ENCODE assay signal across 24 cellular contexts in the genomic region with DNA sequence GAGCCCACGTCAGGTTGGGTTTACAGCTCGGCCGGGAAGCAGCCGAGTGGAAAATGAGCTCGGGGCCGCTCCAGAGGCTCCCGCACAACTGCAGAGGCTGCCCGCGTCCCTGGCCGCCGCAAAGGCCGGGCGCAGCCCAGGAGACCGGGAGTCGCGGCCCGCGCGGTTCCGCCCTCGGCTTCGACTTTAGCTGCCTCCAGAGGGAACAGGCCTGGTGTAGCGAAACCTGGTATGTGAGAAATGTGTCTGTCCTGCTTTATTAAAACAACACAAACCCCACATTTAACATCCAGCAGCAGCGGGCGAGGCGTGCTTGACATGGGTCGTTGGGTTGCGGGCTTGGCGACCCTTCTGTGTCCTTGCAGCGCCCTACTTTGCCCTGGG.
DNase-seq lines count a peak whose midpoint lies in the region; ATAC-seq, FAIRE-seq and TF ChIP-seq lines count a peak whose summit lies in the region.
"Had no signal": no experiment of that assay in that cellular context is flagged by ENCODE, and none has a peak within 500 bp of the region (broad histone marks: within the 10 kb centered on the region; RNA-seq: fewer than 3 reads in every experiment).

No MANE protein-coding gene starts in this region.

- FAIRE-seq in H1 (lab: Jason Lieb, UNC), result no peak
- FAIRE-seq: GM19239, islet of Langerhans, TTC549 had no signal

- no peaks in the 10 kb centered on the region for H3K27me3 Mint-ChIP-seq in MCF 10A (ENCODE audit: insufficient read depth, unreplicated experiment)
- H3K27me3 Mint-ChIP-seq in immature natural killer cell (ENCODE audit: low read depth in 3 of 3), result peaks cover 29 to 34% (median 33%) of the 10 kb centered on the region in 3 donors

- H3K4me3 Mint-ChIP-seq in MCF 10A (ENCODE audit: unreplicated experiment) (no peak overlapping the region), immature natural killer cell (no peak overlapping the region)
- H3K4me3 Mint-ChIP-seq: activated CD4-positive, alpha-beta T cell treated with anti-CD3 and anti-CD28 coated beads, Interleukin-2, amount 10 ng/mL, durations not matched to agents 24 days and 14 days; central memory CD8-positive, alpha-beta T cell; mesothelial cell of epicardium had no signal

- H3K56ac ChIP-seq in H1 (replicated peaks; ENCODE audit: insufficient read length, low read depth, low read length), result no peak overlapping the region

- TF ChIP-seq EP300 in H1 (IDR thresholded peaks at IDR 0.05; ENCODE audit: borderline replicate concordance in 1 of 2, low read depth in 2 of 2, low read length in 2 of 2) (no peak), upper lobe of left lung (IDR thresholded peaks at IDR 0.05) (no peak)

- H3K9me3 Mint-ChIP-seq in MCF 10A (ENCODE audit: unreplicated experiment) (peaks cover 12% of the 10 kb centered on the region), immature natural killer cell (peaks cover 15 to 26% (median 20%) of the 10 kb centered on the region in 6 donors)

- H3K23me2 ChIP-seq in H1 (ENCODE audit: low read depth, low read length), result no peaks in the 10 kb centered on the region; the same call in 1 of the 2 replicates

- DNase-seq in breast epithelium (ENCODE audit: low spot score in 2 of 2) (no peak), MCF 10A (ENCODE audit: unreplicated experiment) (no peak), H1 (ENCODE audit: low read depth in 1 of 2, low spot score in 2 of 2) (peak in 1 of 2 experiments; percentile 64), upper lobe of left lung (no peak), NCI-H748 (lab: John Stamatoyannopoulos, UW; ENCODE audit: unreplicated experiment) (no peak), immature natural killer cell (no peak)
- DNase-seq: activated CD4-positive, alpha-beta T cell treated with anti-CD3 and anti-CD28 coated beads, Interleukin-2, amount 10 ng/mL, durations not matched to agents 24 days and 14 days; activated CD8-positive, alpha-beta memory T cell treated with anti-CD3 and anti-CD28 coated beads, Interleukin-2, amount 50 U/mL, for 4 hours; activated effector memory CD4-positive, alpha-beta T cell treated with Interleukin-2 at 50 U/mL for 16 hours; HCEC 1CT; Kasumi-1; NCI-H1092; NCI-H2081; NCI-H510A had no signal

- no peak overlapping the region for H2BK20ac ChIP-seq in H1 (ENCODE audit: low read length)

- H3K36me3 Mint-ChIP-seq in MCF 10A (ENCODE audit: insufficient read depth, unreplicated experiment), result no peaks in the 10 kb centered on the region
- H3K36me3 Mint-ChIP-seq in immature natural killer cell, result peaks cover 0 to 12% (median 10%) of the 10 kb centered on the region in 3 donors

- intact Hi-C loops in breast epithelium (cut with DNase I; ENCODE audit: low total_unique reads) (no loop called here), MCF 10A (cut with micrococcal nuclease) (no loop called here)

- no peak overlapping the region for H3K14ac ChIP-seq in H1 (ENCODE audit: insufficient read length)

- TF ChIP-seq CTCF in breast epithelium (IDR thresholded peaks at IDR 0.05) (no peak), MCF 10A (IDR thresholded peaks at IDR 0.05; ENCODE audit: unreplicated experiment) (no peak), H1 (IDR thresholded peaks at IDR 0.05; ENCODE audit: control extremely low read depth in 1 of 3, insufficient read depth in 1 of 3, low read depth in 1 of 3, low read length in 3 of 3) (no peak), parathyroid adenoma (IDR thresholded peaks at IDR 0.05) (no peak), upper lobe of left lung (IDR thresholded peaks at IDR 0.05) (no peak)

- no TSS peak for BruUV-seq in MCF 10A (replicated peaks; lab: Mats Ljungman, UMichigan)

- H3K9me3 ChIP-seq in breast epithelium (peaks cover 11 to 30% of the 10 kb centered on the region in 2 donors), H1 (ENCODE audit: insufficient read depth in 2 of 2, low read depth in 1 of 2, low read length in 1 of 2) (peaks cover 4 to 13% of the 10 kb centered on the region in 2 experiments; a peak in 2 of 4 replicates), parathyroid adenoma (ENCODE audit: control insufficient read depth, low read length) (no peaks in the 10 kb centered on the region), upper lobe of left lung (peaks cover 17 to 22% (median 18%) of the 10 kb centered on the region in 4 donors)
- H3K9me3 ChIP-seq: prostate gland had no signal

- H2AFZ ChIP-seq in H1 (ENCODE audit: low read length) (peak overlapping the region; percentile 22; the same call in 1 of the 2 replicates), parathyroid adenoma (peak overlapping the region; percentile 50)

- no peak overlapping the region for H3K27ac ChIP-seq in breast epithelium
- no peak overlapping the region for H3K27ac ChIP-seq in H1 (ENCODE audit: low read depth, low read length)
- no peak overlapping the region for H3K27ac ChIP-seq in parathyroid adenoma
- no peak overlapping the region for H3K27ac ChIP-seq in upper lobe of left lung
- H3K27ac ChIP-seq: prostate gland, RWPE1, tibial nerve had no signal

- H2BK12ac ChIP-seq in H1 (ENCODE audit: low read depth, low read length), result peak overlapping the region; percentile 78; the same call in 1 of the 2 replicates

- no peak for TF ChIP-seq RAD21 in H1 (IDR thresholded peaks at IDR 0.05 in 1 of 2, conservative IDR thresholded peaks at IDR 0.05 in 1 of 2; ENCODE audit: low read depth in 2 of 2, low read length in 2 of 2)

- H3K27ac Mint-ChIP-seq in MCF 10A (ENCODE audit: low read depth, unreplicated experiment) (no peak overlapping the region), immature natural killer cell (no peak overlapping the region)
- H3K27ac Mint-ChIP-seq: activated CD4-positive, alpha-beta T cell treated with anti-CD3 and anti-CD28 coated beads, Interleukin-2, amount 10 ng/mL, durations not matched to agents 24 days and 14 days; mesothelial cell of epicardium had no signal

- CTCF ChIA-PET in MCF 10A (lab: Yijun Ruan, JAX), result no interaction called here
- CTCF ChIA-PET in H1 (lab: Charles Lee; ENCODE audit: partially characterized antibody), result interaction anchor here (0.6 to 1.3 kb wide), 4 partner anchors 11 to 78 kb away, joined by 3 to 4 read pairs (median 4); no protein-coding TSS in a partner anchor

- H3K4me1 ChIP-seq in breast epithelium, result peaks cover 0 to 9% of the 10 kb centered on the region in 2 donors
- peaks cover 0 to 3% (median 0%) of the 10 kb centered on the region in 4 experiments; a peak in 3 of 7 replicates for H3K4me1 ChIP-seq in H1 (replicated peaks in 1 of 4; ENCODE audit: control insufficient read depth in 3 of 4, insufficient read depth in 4 of 4, low read length in 3 of 4)
- H3K4me1 ChIP-seq in parathyroid adenoma, result no peaks in the 10 kb centered on the region
- H3K4me1 ChIP-seq in upper lobe of left lung, result peaks cover 10 to 21% (median 15%) of the 10 kb centered on the region in 4 donors
- H3K4me1 ChIP-seq: prostate gland had no signal

- no peak overlapping the region for H2BK5ac ChIP-seq in H1 (ENCODE audit: low read depth, low read length)

- WGBS in H1 (ENCODE audit: extremely low coverage in 1 of 2, insufficient coverage in 1 of 2, insufficient read length in 1 of 2, insufficient replicate concordance in 2 of 2, low coverage in 1 of 2, low lambda C conversion rate in 2 of 2, missing lambda C conversion rate in 1 of 2), 2 experiments, result 60% methylated on average over 30 of the region's 30 CpGs; no CpG with 5 or more reads in 1 of the 2 experiments
- WGBS in upper lobe of left lung, 2 donors, result 23 to 49% methylated on average over 7 to 30 of the region's 30 CpGs

- H4K5ac ChIP-seq in H1 (ENCODE audit: insufficient read length, low read depth, low read length), result no peak overlapping the region

- no peak overlapping the region for H2AK5ac ChIP-seq in H1 (ENCODE audit: low read depth, low read length)

- ATAC-seq in upper lobe of left lung (ENCODE audit: low FRiP score in 2 of 2), result no peak
- no peak for ATAC-seq in HG02571 (IDR thresholded peaks at IDR 0.05; ENCODE audit: unreplicated experiment)

- H2BK15ac ChIP-seq in H1 (ENCODE audit: low read length), result no peak overlapping the region

- H4K8ac ChIP-seq in H1 (ENCODE audit: extremely low read depth, insufficient read depth, low read length), result peak overlapping the region; percentile 88; the same call in 1 of the 2 replicates

- H3K79me2 ChIP-seq in H1 (ENCODE audit: control insufficient read depth in 1 of 2, insufficient read depth in 2 of 2, low read length in 2 of 2) (no peaks in the 10 kb centered on the region), parathyroid adenoma (no peaks in the 10 kb centered on the region)

- H3K18ac ChIP-seq in H1 (ENCODE audit: extremely low read depth, low read length), result peak overlapping the region; percentile 38

- H4K91ac ChIP-seq in H1 (replicated peaks; ENCODE audit: insufficient read length, low read length), result peak overlapping the region; percentile 17

- H3K4ac ChIP-seq in H1 (replicated peaks; ENCODE audit: insufficient read length, low read depth, low read length), result no peak overlapping the region

- H3K4me3 ChIP-seq in breast epithelium, result peak overlapping the region; percentile 24 to 53 (median 25)
- H3K4me3 ChIP-seq in H1 (ENCODE audit: extremely low read depth in 1 of 4, insufficient read depth in 2 of 4, low read depth in 3 of 4, low read length in 4 of 4), result peak overlapping the region in 3 of 4 experiments; percentile 11 to 53 (median 23); a peak in 5 of 8 replicates
- no peak overlapping the region for H3K4me3 ChIP-seq in parathyroid adenoma (ENCODE audit: low read depth, low read length)
- peak overlapping the region in 3 of 4 donors; percentile 6 to 36 (median 23) for H3K4me3 ChIP-seq in upper lobe of left lung

- H4K20me1 ChIP-seq in H1 (replicated peaks in 1 of 2; ENCODE audit: control insufficient read depth in 1 of 2, insufficient read depth in 2 of 2, low read length in 2 of 2), result no peaks in the 10 kb centered on the region

- peaks cover 6 to 62% of the 10 kb centered on the region in 2 donors for H3K27me3 ChIP-seq in breast epithelium
- H3K27me3 ChIP-seq in H1 (replicated peaks in 1 of 4; ENCODE audit: control insufficient read depth in 3 of 4, extremely low read depth in 1 of 4, insufficient read depth in 3 of 4, low read length in 3 of 4), result peaks cover 18 to 49% (median 39%) of the 10 kb centered on the region in 4 experiments
- H3K27me3 ChIP-seq in parathyroid adenoma (ENCODE audit: control insufficient read depth, insufficient read depth, low read length), result peaks cover 5% of the 10 kb centered on the region
- H3K27me3 ChIP-seq in upper lobe of left lung, result peaks cover 0 to 44% (median 22%) of the 10 kb centered on the region in 4 donors

- peak overlapping the region; percentile 18 to 67; a peak in 3 of 4 replicates for H3K4me2 ChIP-seq in H1 (ENCODE audit: insufficient read depth in 1 of 2, low read depth in 2 of 2, low read length in 2 of 2)
- peak overlapping the region; percentile 67 for H3K4me2 ChIP-seq in parathyroid adenoma (ENCODE audit: low read length)

- no peak for TF ChIP-seq POLR2A in breast epithelium (IDR thresholded peaks at IDR 0.05)
- no peak for TF ChIP-seq POLR2A in H1 (IDR thresholded peaks at IDR 0.05; ENCODE audit: control extremely low read depth in 1 of 2, low read depth in 2 of 2, low read length in 2 of 2)
- no peak for TF ChIP-seq POLR2A in upper lobe of left lung (IDR thresholded peaks at IDR 0.05)

- H3K9ac ChIP-seq in H1 (replicated peaks in 1 of 4; ENCODE audit: extremely low read depth in 1 of 4, low read depth in 3 of 4, low read length in 3 of 4) (no peak overlapping the region), parathyroid adenoma (no peak overlapping the region)

- POLR2A ChIA-PET in MCF 10A (lab: Yijun Ruan, JAX) (no interaction called here), H1 (lab: Charles Lee; ENCODE audit: partially characterized antibody) (interaction anchor here (0.9 to 1.6 kb wide), 2 partner anchors 15 to 34 kb away, joined by 3 to 4 read pairs; no protein-coding TSS in a partner anchor)

- H3K4me1 Mint-ChIP-seq in MCF 10A (ENCODE audit: insufficient read depth, unreplicated experiment) (no peaks in the 10 kb centered on the region), immature natural killer cell (peaks cover 25 to 43% of the 10 kb centered on the region in 2 donors)
- H3K4me1 Mint-ChIP-seq: mesothelial cell of epicardium had no signal

- H3K79me1 ChIP-seq in H1 (ENCODE audit: low read depth, low read length), result no peaks in the 10 kb centered on the region

- no peaks in the 10 kb centered on the region for H3K36me3 ChIP-seq in breast epithelium
- no peaks in the 10 kb centered on the region for H3K36me3 ChIP-seq in H1 (ENCODE audit: control insufficient read depth in 2 of 4, insufficient read depth in 4 of 4, low read length in 3 of 4)
- H3K36me3 ChIP-seq in parathyroid adenoma (ENCODE audit: control insufficient read depth, insufficient read depth, low read length), result no peaks in the 10 kb centered on the region
- H3K36me3 ChIP-seq in upper lobe of left lung, result no peaks in the 10 kb centered on the region
- H3K36me3 ChIP-seq: prostate gland had no signal

- H2BK120ac ChIP-seq in H1 (replicated peaks; ENCODE audit: low read depth, low read length), result no peak overlapping the region

- H3K23ac ChIP-seq in H1 (ENCODE audit: insufficient read length), result no peak overlapping the region
